ENCODE assay signal across 22 cellular contexts in genomic region chr1:84255586-84255985, GRCh38.
"Had no signal": no experiment of that assay in that cellular context is flagged by ENCODE, and none has a peak within 500 bp of the region (broad histone marks: within the 10 kb centered on the region; RNA-seq: fewer than 3 reads in every experiment).

No MANE protein-coding gene starts in this region.

- H3K4me2 ChIP-seq: hepatocyte had no signal

- H3K9me3 ChIP-seq: neutrophil, right atrium auricular region, sigmoid colon, thoracic aorta, uterus had no signal

- H2AFZ ChIP-seq: hepatocyte had no signal

- H3K4me1 ChIP-seq: uterus had no signal

- ATAC-seq: left ventricle myocardium superior; naive thymus-derived CD4-positive, alpha-beta T cell had no signal

- FAIRE-seq: colon, endothelial cell of umbilical vein, small intestine had no signal

- H3K36me3 ChIP-seq: neutrophil, right atrium auricular region, sigmoid colon, stomach, thoracic aorta, uterus had no signal

- H3K4me3 ChIP-seq: hepatocyte, right atrium auricular region, sigmoid colon, stomach, thoracic aorta, uterus had no signal

- H3K27me3 ChIP-seq: hepatocyte, neutrophil, right atrium auricular region, sigmoid colon, stomach, uterus had no signal

- H3K79me2 ChIP-seq: hepatocyte had no signal

- DNase-seq: dermis blood vessel endothelial cell; endodermal cell; foreskin melanocyte; head of caudate nucleus; left colon; left ventricle myocardium superior; mesendoderm; naive thymus-derived CD4-positive, alpha-beta T cell; posterior cingulate gyrus; sigmoid colon; stimulated activated CD4-positive, alpha-beta T cell treated with anti-CD3 and anti-CD28 coated beads, Interleukin-12 subunit alpha, Interleukin-12 subunit beta, amount 100 ng/mL, for 4 hours; stimulated activated naive CD4-positive, alpha-beta T cell; stomach; substantia nigra; uterus had no signal

- H3K27ac ChIP-seq: hepatocyte, neutrophil, right atrium auricular region, sigmoid colon, stomach, uterus had no signal
